8 cellular contexts compared by ENCODE assay signal in genomic region chr2:175187378-175187777, GRCh38. TPM values are rescaled to one million over a fixed set of nuclear protein-coding genes. Genes with fewer than 3 reads are reported as not detected.
A peak's percentile ranks its signal among the peaks of the same experiment; 100 is the strongest.
DNase-seq lines count a peak whose midpoint lies in the region; ATAC-seq and TF ChIP-seq lines count a peak whose summit lies in the region.

No MANE protein-coding gene starts in this region.

- H3K4me1 Mint-ChIP-seq in activated naive CD4-positive, alpha-beta T cell treated with anti-CD3 and anti-CD28 coated beads for 36 hours (ENCODE audit: low read depth): no peaks in the 10 kb centered on the region
- no peaks in the 10 kb centered on the region for H3K4me1 Mint-ChIP-seq in nephron progenitor cell

- no peak overlapping the region for H3K27ac ChIP-seq in thyroid gland

- H3K36me3 Mint-ChIP-seq in activated naive CD4-positive, alpha-beta T cell treated with anti-CD3 and anti-CD28 coated beads for 36 hours (ENCODE audit: low read depth): no peaks in the 10 kb centered on the region
- H3K36me3 Mint-ChIP-seq in nephron progenitor cell (ENCODE audit: low read depth): peaks cover 1% of the 10 kb centered on the region

- H3K4me3 ChIP-seq in thyroid gland (replicated peaks in 1 of 3): no peak overlapping the region

- no peaks in the 10 kb centered on the region for H3K9me3 Mint-ChIP-seq in activated naive CD4-positive, alpha-beta T cell treated with anti-CD3 and anti-CD28 coated beads for 36 hours
- peaks cover 12% of the 10 kb centered on the region for H3K9me3 Mint-ChIP-seq in nephron progenitor cell

- no peaks in the 10 kb centered on the region for H3K4me1 ChIP-seq in thyroid gland

- peak; percentile 23 for TF ChIP-seq CTCF in nephron progenitor cell (IDR thresholded peaks at IDR 0.05)
- TF ChIP-seq CTCF in thyroid gland (IDR thresholded peaks at IDR 0.05): no peak

- intact Hi-C loops in activated naive CD4-positive, alpha-beta T cell treated with anti-CD3 and anti-CD28 coated beads for 36 hours (cut with micrococcal nuclease): loop anchor here (1.0 kb wide), 2 partner anchors 76 to 151 kb away; no protein-coding TSS in a partner anchor
- intact Hi-C loops in thyroid gland (cut with DNase I): no loop called here

- no peak overlapping the region for H3K4me3 Mint-ChIP-seq in activated naive CD4-positive, alpha-beta T cell treated with anti-CD3 and anti-CD28 coated beads for 36 hours
- H3K4me3 Mint-ChIP-seq in nephron progenitor cell: no peak overlapping the region

- no peaks in the 10 kb centered on the region for H3K36me3 ChIP-seq in thyroid gland

- peak; percentile 55 for ATAC-seq in HG03045 (IDR thresholded peaks at IDR 0.05; ENCODE audit: unreplicated experiment)

- no peak for TF ChIP-seq POLR2A in thyroid gland (IDR thresholded peaks at IDR 0.05)

- no peak overlapping the region for H3K27ac Mint-ChIP-seq in activated naive CD4-positive, alpha-beta T cell treated with anti-CD3 and anti-CD28 coated beads for 36 hours
- no peak overlapping the region for H3K27ac Mint-ChIP-seq in nephron progenitor cell

- CTCF ChIA-PET in activated naive CD4-positive, alpha-beta T cell treated with anti-CD3 and anti-CD28 coated beads for 36 hours (lab: Charles Lee): interaction anchor here (1.6 kb wide), 1 partner anchor 16 kb away, joined by 6 read pairs; no protein-coding TSS in a partner anchor

- no peaks in the 10 kb centered on the region for H3K27me3 ChIP-seq in thyroid gland

- WGBS in thyroid gland, 2 donors: 90 to 95% methylated on average over 1 of the region's 1 CpG

- DNase-seq in activated naive CD4-positive, alpha-beta T cell treated with anti-CD3 and anti-CD28 coated beads for 36 hours: peak; percentile 21
- DNase-seq in activated naive CD4-positive, alpha-beta T cell (lab: John Stamatoyannopoulos, UW): no peak
- DNase-seq in UCSD-AML1 (lab: John Stamatoyannopoulos, UW; ENCODE audit: unreplicated experiment): peak; percentile 13
- no peak for DNase-seq in nephron progenitor cell
- DNase-seq in thyroid gland: no peak
- DNase-seq in NOMO-1 treated with DMSO at 0.1 percent for 48 hours (lab: John Stamatoyannopoulos, UW; ENCODE audit: unreplicated experiment): no peak
- no peak for DNase-seq in ecto neural progenitor cell (ENCODE audit: low spot score)

- H3K9me3 ChIP-seq in thyroid gland: no peaks in the 10 kb centered on the region

- peaks cover 12% of the 10 kb centered on the region for H3K27me3 Mint-ChIP-seq in activated naive CD4-positive, alpha-beta T cell treated with anti-CD3 and anti-CD28 coated beads for 36 hours (ENCODE audit: low read depth)
- peaks cover 35% of the 10 kb centered on the region for H3K27me3 Mint-ChIP-seq in nephron progenitor cell (ENCODE audit: low read depth, poor library complexity)

RNA-seq across cellular contexts. Expression of gene ATP5MC3, which starts 5.9 kb away (rescaled TPM):
- 100 to 1,000 TPM; 308 to 310 TPM for total RNA-seq in activated naive CD4-positive, alpha-beta T cell treated with anti-CD3 and anti-CD28 coated beads for 36 hours
- 100 to 1,000 TPM in 3 of 4 donors, 10 to 100 TPM in 1; 71.0 to 236 (median 172) TPM for total RNA-seq in thyroid gland

RNA-seq across cellular contexts. Expression of gene ATF2, which starts 19.4 kb away (rescaled TPM):
- total RNA-seq in activated naive CD4-positive, alpha-beta T cell treated with anti-CD3 and anti-CD28 coated beads for 36 hours: 10 to 100 TPM; 48.0 to 53.3 TPM
- 100 to 1,000 TPM in 1 of 4 donors, 10 to 100 TPM in 3; 64.8 to 120 (median 88.0) TPM for total RNA-seq in thyroid gland

Comparison
In these comparisons a context has a peak if more than half of its experiments do, and no peak if none do; other contexts are left out.
1. DNase-seq: peak in activated naive CD4-positive, alpha-beta T cell treated with anti-CD3 and anti-CD28 coated beads for 36 hours (single experiment) and UCSD-AML1 (single experiment); none in activated naive CD4-positive, alpha-beta T cell (0 of 4), nephron progenitor cell (single experiment), thyroid gland (0 of 2), NOMO-1 treated with DMSO at 0.1 percent for 48 hours (single experiment) and ecto neural progenitor cell (single experiment).